31 cellular contexts compared by ENCODE assay signal in genomic region chr10:97361050-97361901, GRCh38. TPM values are rescaled to one million over a fixed set of nuclear protein-coding genes. Genes with fewer than 3 reads are reported as not detected.
A peak's percentile ranks its signal among the peaks of the same experiment; 100 is the strongest.
DNase-seq lines count a peak whose midpoint lies in the region; ATAC-seq, FAIRE-seq and TF ChIP-seq lines count a peak whose summit lies in the region.
"Had no signal": no experiment of that assay in that cellular context is flagged by ENCODE, and none has a peak within 500 bp of the region (broad histone marks: within the 10 kb centered on the region; RNA-seq: fewer than 3 reads in every experiment).

No MANE protein-coding gene starts in this region.

- POLR2A ChIA-PET in K562 (lab: Yijun Ruan, JAX) = interaction anchor here (0.6 to 0.8 kb wide), 2 partner anchors 9 to 126 kb away, joined by 3 read pairs; no protein-coding TSS in a partner anchor

- no peak overlapping the region for H3K4me3 Mint-ChIP-seq in neural crest cell
- H3K4me3 Mint-ChIP-seq: activated CD4-positive, alpha-beta memory T cell treated with anti-CD3 and anti-CD28 coated beads, Interleukin-2, amount 10 ng/mL, durations not matched to agents 7 days and 5 days; activated naive CD4-positive, alpha-beta T cell treated with anti-CD3 and anti-CD28 coated beads for 36 hours; HFFc6; T-helper 1 cell treated with Interleukin-12 subunit alpha and Interleukin-12 subunit beta and Interleukin-4 antibody, amounts not matched to agents 30 μg/mL and 1 μg/mL, for 36 hours had no signal

- no peak for ATAC-seq in K562
- ATAC-seq: PC-3, sciatic nerve had no signal

- H3K4me3 ChIP-seq in BLaER1 = no peak overlapping the region
- no peak overlapping the region for H3K4me3 ChIP-seq in K562
- H3K4me3 ChIP-seq: MG63, prostate gland, tibial nerve had no signal

- TF ChIP-seq POLR2A in K562 (conservative IDR thresholded peaks at IDR 0.05) = no peak

- TF ChIP-seq EP300 in K562 (IDR thresholded peaks at IDR 0.05; ENCODE audit: low read length) = no peak

- H2AFZ ChIP-seq in K562 (ENCODE audit: low read depth, low read length) = no peak overlapping the region

- WGBS in K562 (ENCODE audit: insufficient coverage, low coverage, missing lambda C conversion rate) = 91% methylated on average over 9 of the region's 19 CpGs

- TF ChIP-seq RAD21 in K562 (CRISPR knock-in tag; conservative IDR thresholded peaks at IDR 0.05 in 1 of 2, IDR thresholded peaks at IDR 0.05 in 1 of 2) = no peak

- peaks cover 3% of the 10 kb centered on the region for H3K36me3 Mint-ChIP-seq in neural crest cell (ENCODE audit: low read depth)

- H3K9me3 Mint-ChIP-seq in neural crest cell = no peaks in the 10 kb centered on the region
- H3K9me3 Mint-ChIP-seq: activated CD4-positive, alpha-beta memory T cell treated with anti-CD3 and anti-CD28 coated beads, Interleukin-2, amount 10 ng/mL, durations not matched to agents 7 days and 5 days; activated naive CD4-positive, alpha-beta T cell treated with anti-CD3 and anti-CD28 coated beads for 36 hours; HFFc6; T-helper 1 cell treated with Interleukin-12 subunit alpha and Interleukin-12 subunit beta and Interleukin-4 antibody, amounts not matched to agents 30 μg/mL and 1 μg/mL, for 36 hours had no signal

- H3K4me2 ChIP-seq in BLaER1 (no peak overlapping the region), K562 (ENCODE audit: insufficient read depth, low read length) (no peak overlapping the region)
- H3K4me2 ChIP-seq: KMS-11, SK-N-SH had no signal

- H3K36me3 ChIP-seq in BLaER1 (peaks cover 78% of the 10 kb centered on the region), K562 (ENCODE audit: control insufficient read depth, insufficient read depth, low read length) (peaks cover 82% of the 10 kb centered on the region; the same call in 2 of the 3 replicates)
- H3K36me3 ChIP-seq: prostate gland had no signal

- H3K27ac ChIP-seq in BLaER1 (peak overlapping the region; percentile 22; the same call in 1 of the 2 replicates), K562 (ENCODE audit: extremely low read depth, low read depth, low read length) (no peak overlapping the region)
- H3K27ac ChIP-seq: C4-2B, KMS-11, prostate gland, tibial nerve had no signal

- no TSS peak for BruUV-seq in K562 (replicated peaks; lab: Mats Ljungman, UMichigan)

- H3K27ac Mint-ChIP-seq in neural crest cell (ENCODE audit: unreplicated experiment) = peak overlapping the region; percentile 83
- H3K27ac Mint-ChIP-seq: activated CD4-positive, alpha-beta memory T cell treated with anti-CD3 and anti-CD28 coated beads, Interleukin-2, amount 10 ng/mL, durations not matched to agents 7 days and 5 days; activated naive CD4-positive, alpha-beta T cell treated with anti-CD3 and anti-CD28 coated beads for 36 hours; HFFc6; T-helper 1 cell treated with Interleukin-12 subunit alpha and Interleukin-12 subunit beta and Interleukin-4 antibody, amounts not matched to agents 30 μg/mL and 1 μg/mL, for 36 hours had no signal

- no peaks in the 10 kb centered on the region for H3K9me1 ChIP-seq in K562 (ENCODE audit: control insufficient read depth, insufficient read depth, low read length)

- no peaks in the 10 kb centered on the region for H3K27me3 ChIP-seq in BLaER1
- no peaks in the 10 kb centered on the region for H3K27me3 ChIP-seq in K562 (ENCODE audit: control insufficient read depth in 2 of 2, insufficient read depth in 2 of 2, low read length in 2 of 2)
- H3K27me3 ChIP-seq: MG63, tibial nerve had no signal

- H3K9me3 ChIP-seq in BLaER1 (no peaks in the 10 kb centered on the region), K562 (replicated peaks; ENCODE audit: control insufficient read depth, insufficient read depth, low read depth, low read length) (no peaks in the 10 kb centered on the region)
- H3K9me3 ChIP-seq: MG63, prostate gland, SK-N-SH, tibial nerve had no signal

- peak; percentile 45 for DNase-seq in CD1c-positive myeloid dendritic cell (ENCODE audit: extremely low spot score)
- no peak for DNase-seq in K562 (ENCODE audit: extremely low read depth in 1 of 4, low spot score in 3 of 4)
- DNase-seq in neural crest cell (ENCODE audit: low read depth, low spot score) = no peak
- no peak for DNase-seq in posterior vena cava (ENCODE audit: low spot score)
- no peak for DNase-seq in NCI-H1436 (lab: John Stamatoyannopoulos, UW)
- no peak for DNase-seq in glomerular visceral epithelial cell (ENCODE audit: extremely low spot score)
- DNase-seq: activated CD4-positive, alpha-beta memory T cell treated with anti-CD3 and anti-CD28 coated beads, Interleukin-2, amount 10 ng/mL, durations not matched to agents 7 days and 5 days; activated CD4-positive, CD25-positive, alpha-beta regulatory T cell treated with anti-CD3 and anti-CD28 coated beads, Interleukin-2, amount 50 U/mL, for 72 hours; activated CD8-positive, alpha-beta memory T cell treated with anti-CD3 and anti-CD28 coated beads, Interleukin-2, amount 50 U/mL, for 4 hours; activated naive CD4-positive, alpha-beta T cell treated with anti-CD3 and anti-CD28 coated beads for 36 hours; DND-41; GF-D8; GOT3; HFFc6; mesendoderm; MG63; NCI-H2029 treated with DMSO at 0.1 percent for 48 hours; NCI-H524 treated with DMSO at 0.1 percent for 48 hours; PC-3; SK-N-SH; stimulated activated CD4-positive, alpha-beta T cell treated with anti-CD3 and anti-CD28 coated beads, Interleukin-12 subunit alpha, Interleukin-12 subunit beta, amount 100 ng/mL, for 4 hours; stimulated activated CD4-positive, alpha-beta T cell treated with anti-CD3 and anti-CD28 coated beads, Interleukin-2, amount 100 ng/mL, for 48 hours had no signal

- CTCF ChIA-PET in K562 (lab: Yijun Ruan, JAX; ENCODE audit: low intra/inter-chr PET ratio) = no interaction called here

- FAIRE-seq in K562 (lab: Jason Lieb, UNC) = no peak
- FAIRE-seq: D721Med, HTR-8/SVneo had no signal

- in situ Hi-C loops in K562 (cut with MboI) = no loop called here

- intact Hi-C loops in K562 (cut with micrococcal nuclease) (no loop called here), posterior vena cava (cut with DNase I) (no loop called here)

- H4K20me1 ChIP-seq in BLaER1 = no peaks in the 10 kb centered on the region
- H4K20me1 ChIP-seq in K562 (replicated peaks; ENCODE audit: control insufficient read depth, insufficient read depth, low read length) = no peaks in the 10 kb centered on the region

- H3K9ac ChIP-seq in BLaER1 = no peak overlapping the region
- H3K9ac ChIP-seq in K562 (ENCODE audit: insufficient read depth in 1 of 2, low read depth in 2 of 2, low read length in 2 of 2) = peak overlapping the region in 1 of 2 experiments; percentile 1; a peak in 2 of 4 replicates
- H3K9ac ChIP-seq: KMS-11, SK-N-SH had no signal

- H3K27me3 Mint-ChIP-seq in neural crest cell (ENCODE audit: low read depth) = no peaks in the 10 kb centered on the region
- H3K27me3 Mint-ChIP-seq: activated CD4-positive, alpha-beta memory T cell treated with anti-CD3 and anti-CD28 coated beads, Interleukin-2, amount 10 ng/mL, durations not matched to agents 7 days and 5 days had no signal

- no peaks in the 10 kb centered on the region for H3K4me1 Mint-ChIP-seq in neural crest cell

- no peaks in the 10 kb centered on the region for H3K79me2 ChIP-seq in K562 (ENCODE audit: control insufficient read depth, insufficient read depth, low read length)

- TF ChIP-seq CTCF in K562 (IDR thresholded peaks at IDR 0.05 in 2 of 3, conservative IDR thresholded peaks at IDR 0.05 in 1 of 3; ENCODE audit: insufficient read depth in 2 of 3, low read depth in 1 of 3, low read length in 3 of 3) (no peak), neural crest cell (conservative IDR thresholded peaks at IDR 0.05) (no peak)

- H3K4me1 ChIP-seq in BLaER1 (peaks cover 39% of the 10 kb centered on the region), K562 (replicated peaks in 1 of 2; ENCODE audit: control insufficient read depth in 2 of 2, insufficient read depth in 2 of 2, low read length in 2 of 2) (no peaks in the 10 kb centered on the region; a peak in 1 of 5 replicates)
- H3K4me1 ChIP-seq: prostate gland, tibial nerve had no signal

RNA-seq across cellular contexts. Expression of gene FRAT2, which starts 26.7 kb away (rescaled TPM):
- total RNA-seq in K562 (2011; cell fraction: chromatin; rRNA removed; ENCODE audit: low replicate concordance) = 5.7 and 5.9 TPM in 2 replicates
- total RNA-seq in K562 (2011; cell fraction: nucleolus; rRNA removed) = 8.5 and 8.7 TPM in 2 replicates
- total RNA-seq in K562 (2011; cell fraction: nucleoplasm; rRNA removed) = 7.8 and 7.9 TPM in 2 replicates
- total RNA-seq in K562 (2014; rRNA removed) (29.1 and 29.6 TPM in 2 replicates), K562 (2014; rRNA removed; fragmentation: Illumina TruSeq; extraction: Trizol) (19.5 and 24.2 TPM in 2 replicates), K562 (2015; rRNA removed; fragmentation: Illumina TruSeq; extraction: Trizol) (18.1 and 19.1 TPM in 2 replicates), K562 (2021) (27.2 and 31.7 TPM in 2 replicates), neural crest cell (8.6 and 8.8 TPM in 2 replicates), posterior vena cava (1 to 10 TPM; 4.3 to 6.8 TPM)
- polyA plus RNA-seq in K562 (2011; rRNA removed) (9.9 and 14.1 TPM in 2 replicates), K562 (2014; fragmentation: Illumina TruSeq; extraction: Trizol) (22.6 and 24.5 TPM in 2 replicates), K562 (2014; fragmentation: Nextera tagmentation; extraction: Ambion mirVana) (1 to 10 TPM; 4.3 to 5.3 TPM), K562 (2014; rRNA removed) (26.2 and 27.0 TPM in 2 replicates)
- 13.8 and 18.7 TPM in 2 replicates for polyA plus RNA-seq in K562 (2011; cell fraction: cytosol; rRNA removed)
- 7.4 and 7.5 TPM in 2 replicates for polyA plus RNA-seq in K562 (2011; cell fraction: nucleus; rRNA removed)
- 11.5 and 14.1 TPM in 2 replicates for polyA plus RNA-seq in K562 (2012)
- 9.1 and 9.8 TPM in 2 replicates for polyA minus RNA-seq in K562 (2011; rRNA and poly(A)+ RNA removed)
- 5.7 and 5.9 TPM in 2 replicates for polyA minus RNA-seq in K562 (2011; cell fraction: cytosol; rRNA and poly(A)+ RNA removed)
- 3.4 and 5.4 TPM in 2 replicates for polyA minus RNA-seq in K562 (2011; cell fraction: nucleus; rRNA and poly(A)+ RNA removed)

RNA-seq across cellular contexts. Expression of gene RRP12, which starts 39.9 kb away (rescaled TPM):
- total RNA-seq in K562 (2011; cell fraction: chromatin; rRNA removed; ENCODE audit: low replicate concordance) = 54.2 and 134 TPM in 2 replicates
- 76.7 and 77.6 TPM in 2 replicates for total RNA-seq in K562 (2011; cell fraction: nucleolus; rRNA removed)
- 53.7 TPM in 2 replicates for total RNA-seq in K562 (2011; cell fraction: nucleoplasm; rRNA removed)
- total RNA-seq in K562 (2014; rRNA removed) = 34.7 and 50.5 TPM in 2 replicates
- 12.6 and 16.4 TPM in 2 replicates for total RNA-seq in K562 (2014; rRNA removed; fragmentation: Illumina TruSeq; extraction: Trizol)
- total RNA-seq in K562 (2015; rRNA removed; fragmentation: Illumina TruSeq; extraction: Trizol) = 21.8 and 25.4 TPM in 2 replicates
- 64.4 and 68.2 TPM in 2 replicates for total RNA-seq in K562 (2021)
- 7.2 and 22.3 TPM in 2 replicates for polyA plus RNA-seq in K562 (2011; rRNA removed)
- 6.5 and 7.3 TPM in 2 replicates for polyA plus RNA-seq in K562 (2011; cell fraction: cytosol; rRNA removed)
- 37.2 and 53.1 TPM in 2 replicates for polyA plus RNA-seq in K562 (2011; cell fraction: nucleus; rRNA removed)
- polyA plus RNA-seq in K562 (2012) = 24.9 and 37.3 TPM in 2 replicates
- polyA plus RNA-seq in K562 (2014; fragmentation: Illumina TruSeq; extraction: Trizol) = 30.2 and 37.5 TPM in 2 replicates
- polyA plus RNA-seq in K562 (2014; fragmentation: Nextera tagmentation; extraction: Ambion mirVana) = 1 to 10 TPM; 4.6 to 6.1 TPM
- polyA plus RNA-seq in K562 (2014; rRNA removed) = 20.2 and 25.4 TPM in 2 replicates
- 16.2 and 21.5 TPM in 2 replicates for polyA minus RNA-seq in K562 (2011; rRNA and poly(A)+ RNA removed)
- polyA minus RNA-seq in K562 (2011; cell fraction: cytosol; rRNA and poly(A)+ RNA removed) = 29.1 and 31.1 TPM in 2 replicates
- 32.2 and 42.1 TPM in 2 replicates for polyA minus RNA-seq in K562 (2011; cell fraction: nucleus; rRNA and poly(A)+ RNA removed)
- 42.1 and 42.6 TPM in 2 replicates for total RNA-seq in neural crest cell
- total RNA-seq in posterior vena cava = 10 to 100 TPM; 16.7 to 25.9 TPM

RNA-seq across cellular contexts. Expression of gene FRAT1, which starts 42.2 kb away (rescaled TPM):
- total RNA-seq in K562 (2011; cell fraction: chromatin; rRNA removed; ENCODE audit: low replicate concordance) = 1.5 and 3.3 TPM in 2 replicates
- total RNA-seq in K562 (2011; cell fraction: nucleolus; rRNA removed) = 3.5 and 5.1 TPM in 2 replicates
- total RNA-seq in K562 (2011; cell fraction: nucleoplasm; rRNA removed) = 2.3 and 2.4 TPM in 2 replicates
- 2.4 and 2.7 TPM in 2 replicates for total RNA-seq in K562 (2014; rRNA removed)
- total RNA-seq in K562 (2014; rRNA removed; fragmentation: Illumina TruSeq; extraction: Trizol) = 1.4 and 1.7 TPM in 2 replicates
- 1.4 and 1.6 TPM in 2 replicates for total RNA-seq in K562 (2015; rRNA removed; fragmentation: Illumina TruSeq; extraction: Trizol)
- total RNA-seq in K562 (2021) = 4.6 and 4.7 TPM in 2 replicates
- 1.2 and 1.3 TPM in 2 replicates for polyA plus RNA-seq in K562 (2011; rRNA removed)
- polyA plus RNA-seq in K562 (2011; cell fraction: cytosol; rRNA removed) = 1.0 and 2.9 TPM in 2 replicates
- 2.0 and 2.1 TPM in 2 replicates for polyA plus RNA-seq in K562 (2011; cell fraction: nucleus; rRNA removed)
- polyA plus RNA-seq in K562 (2012) = 2.8 and 3.2 TPM in 2 replicates
- polyA plus RNA-seq in K562 (2014; fragmentation: Illumina TruSeq; extraction: Trizol) = 0.67 and 1.7 TPM in 2 replicates
- polyA plus RNA-seq in K562 (2014; fragmentation: Nextera tagmentation; extraction: Ambion mirVana) = under 1 TPM; 0.11 to 0.17 TPM
- polyA plus RNA-seq in K562 (2014; rRNA removed) = 2.3 and 2.4 TPM in 2 replicates
- polyA minus RNA-seq in K562 (2011; rRNA and poly(A)+ RNA removed) = 1.6 and 2.6 TPM in 2 replicates
- polyA minus RNA-seq in K562 (2011; cell fraction: cytosol; rRNA and poly(A)+ RNA removed) = 3.1 and 3.4 TPM in 2 replicates
- 3.8 and 5.1 TPM in 2 replicates for polyA minus RNA-seq in K562 (2011; cell fraction: nucleus; rRNA and poly(A)+ RNA removed)
- 1.6 and 2.2 TPM in 2 replicates for total RNA-seq in neural crest cell
- total RNA-seq in posterior vena cava = 1 to 10 TPM; 2.1 to 4.2 TPM
